Comparison of ENCODE assay signal across 29 cellular contexts in the genomic region with DNA sequence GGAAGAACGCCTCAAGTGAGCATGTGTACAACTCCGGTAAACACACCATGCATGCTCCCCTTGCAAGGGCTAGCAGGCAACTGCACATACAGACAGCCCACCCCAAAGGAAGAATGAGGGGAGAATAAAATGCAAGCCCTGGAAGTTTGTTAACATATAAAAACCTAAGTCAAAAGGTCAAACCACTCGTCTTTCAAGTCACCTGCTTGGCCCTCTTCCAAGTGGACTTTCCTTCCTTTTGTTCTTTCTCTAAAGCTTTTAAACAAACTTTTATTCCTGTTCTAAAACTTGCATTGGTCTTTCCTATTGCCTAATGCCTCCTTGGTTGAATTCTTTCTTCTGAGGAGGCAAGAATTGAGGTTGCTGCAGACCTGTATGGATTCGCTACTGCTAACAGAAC.
"Had no signal": no experiment of that assay in that cellular context is flagged by ENCODE, and none has a peak within 500 bp of the region (broad histone marks: within the 10 kb centered on the region; RNA-seq: fewer than 3 reads in every experiment).

No MANE protein-coding gene starts in this region.

- H3K27ac Mint-ChIP-seq: naive thymus-derived CD4-positive, alpha-beta T cell; natural killer cell; nephron; neural progenitor cell; progenitor cell of endocrine pancreas; stimulated activated memory B cell treated with anti-CD40 and anti-IgM and Interleukin-4, amounts not matched to agents 10 μg/mL and 1 μg/mL and 100 μg/mL, for 72 hours; stimulated activated naive CD8-positive, alpha-beta T cell treated with anti-CD3 and anti-CD28 coated beads, Interleukin-15, amount 100 ng/mL, for 72 hours had no signal

- H2AFZ ChIP-seq: neural progenitor cell, parathyroid adenoma had no signal

- FAIRE-seq: urothelium cell line had no signal

- H3K27me3 ChIP-seq: neural progenitor cell, ovary, thyroid gland, tibial nerve, upper lobe of left lung, vagina had no signal

- H3K4me2 ChIP-seq: neural progenitor cell had no signal

- H3K9ac ChIP-seq: neural progenitor cell, parathyroid adenoma had no signal

- H3K4me1 ChIP-seq: neural progenitor cell had no signal

- H3K9me3 Mint-ChIP-seq: natural killer cell had no signal

- H3K9me3 ChIP-seq: ovary, psoas muscle, thoracic aorta, thyroid gland, vagina had no signal

- H3K36me3 ChIP-seq: ovary, thoracic aorta, thyroid gland, upper lobe of left lung, vagina had no signal

- ATAC-seq: naive thymus-derived CD4-positive, alpha-beta T cell; natural killer cell; psoas muscle; right cardiac atrium; sciatic nerve; stimulated activated memory B cell treated with anti-CD40 and anti-IgM and Interleukin-4, amounts not matched to agents 10 μg/mL and 1 μg/mL and 100 μg/mL, for 72 hours; stimulated activated naive CD8-positive, alpha-beta T cell treated with anti-CD3 and anti-CD28 coated beads, Interleukin-15, amount 100 ng/mL, for 72 hours; stimulated activated naive CD8-positive, alpha-beta T cell treated with anti-CD3 and anti-CD28 coated beads, Interleukin-15, Interleukin-2, amounts not matched to agents 100 U/mL and 50 U/mL, for 24 hours had no signal

- DNase-seq: naive thymus-derived CD4-positive, alpha-beta T cell; natural killer cell; occipital lobe; ovary; posterior cingulate gyrus; psoas muscle; right cardiac atrium; stimulated activated CD4-positive, alpha-beta T cell treated with anti-CD3 and anti-CD28 coated beads, Interleukin-15, amount 100 ng/mL, for 24 hours; stimulated activated CD4-positive, alpha-beta T cell treated with anti-CD3 and anti-CD28 coated beads, Interleukin-2, amount 100 ng/mL, for 24 hours; stimulated activated CD4-positive, alpha-beta T cell treated with anti-CD3 and anti-CD28 coated beads, Interleukin-2, amount 100 ng/mL, for 48 hours; stimulated activated CD4-positive, alpha-beta T cell treated with anti-CD3 and anti-CD28 coated beads, Interleukin-4, amount 100 ng/mL, for 24 hours; stimulated activated CD8-positive, alpha-beta memory T cell treated with anti-CD3 and anti-CD28 coated beads, Interleukin-4, amount 100 ng/mL, for 48 hours; stimulated activated naive CD4-positive, alpha-beta T cell; stimulated activated naive CD8-positive, alpha-beta T cell treated with anti-CD3 and anti-CD28 coated beads, Interleukin-15, amount 100 ng/mL, for 72 hours; stimulated activated naive CD8-positive, alpha-beta T cell treated with anti-CD3 and anti-CD28 coated beads, Interleukin-15, Interleukin-2, amounts not matched to agents 100 U/mL and 50 U/mL, for 24 hours; thyroid gland; trophoblast cell; upper lobe of left lung had no signal

- H3K27ac ChIP-seq: neural progenitor cell, ovary, parathyroid adenoma, psoas muscle, skin epidermis, thoracic aorta, thyroid gland, tibial nerve, upper lobe of left lung, vagina had no signal

- H3K27me3 Mint-ChIP-seq: progenitor cell of endocrine pancreas; stimulated activated memory B cell treated with anti-CD40 and anti-IgM and Interleukin-4, amounts not matched to agents 10 μg/mL and 1 μg/mL and 100 μg/mL, for 72 hours; stimulated activated naive CD8-positive, alpha-beta T cell treated with anti-CD3 and anti-CD28 coated beads, Interleukin-15, amount 100 ng/mL, for 72 hours had no signal

- H3K4me3 Mint-ChIP-seq: naive thymus-derived CD4-positive, alpha-beta T cell; natural killer cell; nephron; neural progenitor cell; stimulated activated memory B cell treated with anti-CD40 and anti-IgM and Interleukin-4, amounts not matched to agents 10 μg/mL and 1 μg/mL and 100 μg/mL, for 72 hours; stimulated activated naive CD8-positive, alpha-beta T cell treated with anti-CD3 and anti-CD28 coated beads, Interleukin-15, amount 100 ng/mL, for 72 hours had no signal

- H3K4me3 ChIP-seq: neural progenitor cell, ovary, psoas muscle, skin epidermis, thoracic aorta, thyroid gland, tibial nerve, upper lobe of left lung, vagina had no signal
